ENCODE assay signal across 1 cellular context in the genomic region with DNA sequence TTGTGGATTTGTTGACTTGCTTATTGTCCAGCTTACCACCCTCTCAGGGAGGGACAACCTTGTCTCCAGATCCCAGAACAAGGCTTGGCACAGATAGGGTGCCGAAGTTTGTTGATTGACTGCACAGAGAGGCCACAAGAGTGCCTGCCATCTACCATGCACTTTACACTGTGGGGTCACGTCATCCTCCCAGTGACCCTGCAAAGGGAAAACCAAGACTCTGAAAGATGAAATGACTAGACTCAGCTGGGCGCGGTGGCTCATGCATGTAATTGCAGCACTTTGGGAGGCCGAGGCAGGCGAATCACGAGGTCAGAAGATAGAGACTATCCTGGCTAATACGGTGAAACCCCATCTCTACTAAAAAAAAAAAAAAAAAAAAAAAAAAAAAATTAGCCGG.
TF ChIP-seq lines count a peak whose summit lies in the region.

No MANE protein-coding gene starts in this region.

TF ChIP-seq in IMR-90, 13 proteins besides CTCF, POLR2A, EP300 and RAD21:
- no peak for TF ChIP-seq FOS (IDR thresholded peaks at IDR 0.05; ENCODE audit: low read depth, low read length)
- TF ChIP-seq, protein P1, sequence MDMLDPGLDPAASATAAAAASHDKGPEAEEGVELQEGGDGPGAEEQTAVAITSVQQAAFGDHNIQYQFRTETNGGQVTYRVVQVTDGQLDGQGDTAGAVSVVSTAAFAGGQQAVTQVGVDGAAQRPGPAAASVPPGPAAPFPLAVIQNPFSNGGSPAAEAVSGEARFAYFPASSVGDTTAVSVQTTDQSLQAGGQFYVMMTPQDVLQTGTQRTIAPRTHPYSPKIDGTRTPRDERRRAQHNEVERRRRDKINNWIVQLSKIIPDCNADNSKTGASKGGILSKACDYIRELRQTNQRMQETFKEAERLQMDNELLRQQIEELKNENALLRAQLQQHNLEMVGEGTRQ (IDR thresholded peaks at IDR 0.05; ENCODE audit: low read depth, low read length), result no peak
- no peak for TF ChIP-seq RFX5 (IDR thresholded peaks at IDR 0.05; ENCODE audit: low read depth, low read length)
- TF ChIP-seq BHLHE40 (IDR thresholded peaks at IDR 0.05; ENCODE audit: low read depth, low read length), result no peak
- no peak for TF ChIP-seq MXI1 (IDR thresholded peaks at IDR 0.05; ENCODE audit: borderline replicate concordance, low read depth, low read length)
- no peak for TF ChIP-seq CEBPB (IDR thresholded peaks at IDR 0.05; ENCODE audit: low read depth, low read length)
- TF ChIP-seq NFE2L2 (IDR thresholded peaks at IDR 0.05; ENCODE audit: low read depth, low read length), result no peak
- no peak for TF ChIP-seq RCOR1 (IDR thresholded peaks at IDR 0.05; ENCODE audit: insufficient replicate concordance, low read length)
